1 cellular context compared by ENCODE assay signal in the genomic region with DNA sequence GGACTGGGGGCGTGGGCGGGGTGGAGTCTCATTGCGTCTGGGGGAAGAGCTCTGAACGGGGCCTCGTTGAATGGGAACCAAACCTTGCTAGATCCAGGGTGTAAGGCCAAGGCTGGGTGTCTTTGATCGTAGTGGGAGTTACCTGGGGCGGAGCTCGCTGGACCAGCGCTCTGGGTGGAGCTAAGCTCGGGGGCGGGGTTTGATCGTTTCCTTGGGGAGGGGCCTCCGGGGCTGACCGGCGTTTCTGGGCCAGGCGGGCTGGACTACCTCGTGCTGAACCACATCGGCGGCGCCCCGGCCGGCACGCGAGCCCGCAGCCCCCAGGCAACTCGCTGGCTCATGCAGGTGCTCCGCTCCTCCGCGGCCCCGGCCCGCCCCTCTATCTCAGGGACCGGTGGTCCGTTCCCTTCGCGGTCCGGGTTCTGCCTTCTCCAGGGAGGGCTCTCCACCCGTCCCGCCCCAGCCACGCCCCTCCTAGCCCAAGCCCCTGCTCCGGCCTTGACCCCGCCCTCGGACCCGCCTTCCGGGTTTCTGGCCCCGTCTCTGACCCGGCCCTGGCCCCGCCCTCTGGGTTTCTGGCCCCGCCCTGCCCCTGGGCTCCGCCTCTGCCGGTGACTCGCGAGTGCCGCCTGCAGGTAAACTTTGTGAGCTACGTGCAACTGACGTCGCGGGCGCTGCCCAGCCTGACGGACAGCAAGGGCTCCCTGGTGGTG.
TF ChIP-seq lines count a peak whose summit lies in the region.

No MANE protein-coding gene starts in this region.

TF ChIP-seq in HepG2, 621 proteins besides CTCF, POLR2A, EP300 and RAD21 (continued from another document and continues in another):
- TF ChIP-seq ZNF10 (CRISPR knock-in tag; IDR thresholded peaks at IDR 0.05; ENCODE audit: borderline replicate concordance, low read depth) (no peak), POGZ (CRISPR knock-in tag; IDR thresholded peaks at IDR 0.05) (peak; percentile 31; the same call in 1 of the 2 replicates), HDAC1 (CRISPR knock-in tag; IDR thresholded peaks at IDR 0.05) (peak; percentile 34; the same call in 1 of the 2 replicates), ZNF713 (CRISPR knock-in tag; IDR thresholded peaks at IDR 0.05) (peak; percentile 39; the same call in 1 of the 2 replicates), MEIS2 (CRISPR knock-in tag; IDR thresholded peaks at IDR 0.05) (0 out of 2 replicates have a peak, but pooled peaks have one; percentile 24), BHLHE40 (IDR thresholded peaks at IDR 0.05; ENCODE audit: low read length) (peak; percentile 51; the same call in 1 of the 2 replicates), ZNF598 (CRISPR knock-in tag; IDR thresholded peaks at IDR 0.05; ENCODE audit: borderline replicate concordance) (no peak), MIER3 (CRISPR knock-in tag; IDR thresholded peaks at IDR 0.05; ENCODE audit: borderline replicate concordance) (peak; percentile 67; the same call in 1 of the 2 replicates), XRCC5 (optimal IDR thresholded peaks at IDR 0.05; ENCODE audit: low read length) (peak; percentile 75), ZNF260 (CRISPR knock-in tag; IDR thresholded peaks at IDR 0.05; ENCODE audit: borderline replicate concordance, low read depth) (no peak), YY1 (IDR thresholded peaks at IDR 0.05; ENCODE audit: insufficient read depth, insufficient replicate concordance, low read depth, low read length) (peak; percentile 45), SP1 (IDR thresholded peaks at IDR 0.05) (no peak), SP1 (CRISPR knock-in tag; IDR thresholded peaks at IDR 0.05) (peak; percentile 85), LCORL (IDR thresholded peaks at IDR 0.05) (no peak), LCORL (CRISPR knock-in tag; IDR thresholded peaks at IDR 0.05) (peak; percentile 59), ZBTB38 (CRISPR knock-in tag; IDR thresholded peaks at IDR 0.05) (peak; percentile 94; the same call in 1 of the 2 replicates), SNAI1 (CRISPR knock-in tag; IDR thresholded peaks at IDR 0.05; ENCODE audit: borderline replicate concordance) (peak; percentile 86; the same call in 1 of the 2 replicates), ZNF777 (CRISPR knock-in tag; IDR thresholded peaks at IDR 0.05) (peak; percentile 91), GABPB1 (CRISPR knock-in tag; IDR thresholded peaks at IDR 0.05) (peak; percentile 76), DR1 (CRISPR knock-in tag; IDR thresholded peaks at IDR 0.05) (peak; percentile 26; the same call in 1 of the 2 replicates), ZNF468 (CRISPR knock-in tag; IDR thresholded peaks at IDR 0.05) (no peak), SOX6 (IDR thresholded peaks at IDR 0.05) (no peak), SOX6 (CRISPR knock-in tag; IDR thresholded peaks at IDR 0.05) (peak; percentile 38; the same call in 1 of the 2 replicates), KAT8 (CRISPR knock-in tag; IDR thresholded peaks at IDR 0.05) (peak; percentile 13; the same call in 1 of the 2 replicates), CREM (IDR thresholded peaks at IDR 0.05) (peak; percentile 50), CREM (CRISPR knock-in tag; IDR thresholded peaks at IDR 0.05) (peak; percentile 66), KDM3A (CRISPR knock-in tag; IDR thresholded peaks at IDR 0.05; ENCODE audit: low read depth) (peak; percentile 67; the same call in 1 of the 2 replicates), NR2F1 (CRISPR knock-in tag; IDR thresholded peaks at IDR 0.05) (peak in 1 of 2 experiments; percentile 77; a peak in 2 of 4 replicates), CC2D1A (CRISPR knock-in tag; IDR thresholded peaks at IDR 0.05) (no peak)
- TF ChIP-seq, protein P1, sequence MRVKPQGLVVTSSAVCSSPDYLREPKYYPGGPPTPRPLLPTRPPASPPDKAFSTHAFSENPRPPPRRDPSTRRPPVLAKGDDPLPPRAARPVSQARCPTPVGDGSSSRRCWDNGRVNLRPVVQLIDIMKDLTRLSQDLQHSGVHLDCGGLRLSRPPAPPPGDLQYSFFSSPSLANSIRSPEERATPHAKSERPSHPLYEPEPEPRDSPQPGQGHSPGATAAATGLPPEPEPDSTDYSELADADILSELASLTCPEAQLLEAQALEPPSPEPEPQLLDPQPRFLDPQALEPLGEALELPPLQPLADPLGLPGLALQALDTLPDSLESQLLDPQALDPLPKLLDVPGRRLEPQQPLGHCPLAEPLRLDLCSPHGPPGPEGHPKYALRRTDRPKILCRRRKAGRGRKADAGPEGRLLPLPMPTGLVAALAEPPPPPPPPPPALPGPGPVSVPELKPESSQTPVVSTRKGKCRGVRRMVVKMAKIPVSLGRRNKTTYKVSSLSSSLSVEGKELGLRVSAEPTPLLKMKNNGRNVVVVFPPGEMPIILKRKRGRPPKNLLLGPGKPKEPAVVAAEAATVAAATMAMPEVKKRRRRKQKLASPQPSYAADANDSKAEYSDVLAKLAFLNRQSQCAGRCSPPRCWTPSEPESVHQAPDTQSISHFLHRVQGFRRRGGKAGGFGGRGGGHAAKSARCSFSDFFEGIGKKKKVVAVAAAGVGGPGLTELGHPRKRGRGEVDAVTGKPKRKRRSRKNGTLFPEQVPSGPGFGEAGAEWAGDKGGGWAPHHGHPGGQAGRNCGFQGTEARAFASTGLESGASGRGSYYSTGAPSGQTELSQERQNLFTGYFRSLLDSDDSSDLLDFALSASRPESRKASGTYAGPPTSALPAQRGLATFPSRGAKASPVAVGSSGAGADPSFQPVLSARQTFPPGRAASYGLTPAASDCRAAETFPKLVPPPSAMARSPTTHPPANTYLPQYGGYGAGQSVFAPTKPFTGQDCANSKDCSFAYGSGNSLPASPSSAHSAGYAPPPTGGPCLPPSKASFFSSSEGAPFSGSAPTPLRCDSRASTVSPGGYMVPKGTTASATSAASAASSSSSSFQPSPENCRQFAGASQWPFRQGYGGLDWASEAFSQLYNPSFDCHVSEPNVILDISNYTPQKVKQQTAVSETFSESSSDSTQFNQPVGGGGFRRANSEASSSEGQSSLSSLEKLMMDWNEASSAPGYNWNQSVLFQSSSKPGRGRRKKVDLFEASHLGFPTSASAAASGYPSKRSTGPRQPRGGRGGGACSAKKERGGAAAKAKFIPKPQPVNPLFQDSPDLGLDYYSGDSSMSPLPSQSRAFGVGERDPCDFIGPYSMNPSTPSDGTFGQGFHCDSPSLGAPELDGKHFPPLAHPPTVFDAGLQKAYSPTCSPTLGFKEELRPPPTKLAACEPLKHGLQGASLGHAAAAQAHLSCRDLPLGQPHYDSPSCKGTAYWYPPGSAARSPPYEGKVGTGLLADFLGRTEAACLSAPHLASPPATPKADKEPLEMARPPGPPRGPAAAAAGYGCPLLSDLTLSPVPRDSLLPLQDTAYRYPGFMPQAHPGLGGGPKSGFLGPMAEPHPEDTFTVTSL (CRISPR knock-in tag; IDR thresholded peaks at IDR 0.05; ENCODE audit: borderline replicate concordance): 0 out of 2 replicates have a peak, but pooled peaks have one; percentile 37
- TF ChIP-seq, protein P2, sequence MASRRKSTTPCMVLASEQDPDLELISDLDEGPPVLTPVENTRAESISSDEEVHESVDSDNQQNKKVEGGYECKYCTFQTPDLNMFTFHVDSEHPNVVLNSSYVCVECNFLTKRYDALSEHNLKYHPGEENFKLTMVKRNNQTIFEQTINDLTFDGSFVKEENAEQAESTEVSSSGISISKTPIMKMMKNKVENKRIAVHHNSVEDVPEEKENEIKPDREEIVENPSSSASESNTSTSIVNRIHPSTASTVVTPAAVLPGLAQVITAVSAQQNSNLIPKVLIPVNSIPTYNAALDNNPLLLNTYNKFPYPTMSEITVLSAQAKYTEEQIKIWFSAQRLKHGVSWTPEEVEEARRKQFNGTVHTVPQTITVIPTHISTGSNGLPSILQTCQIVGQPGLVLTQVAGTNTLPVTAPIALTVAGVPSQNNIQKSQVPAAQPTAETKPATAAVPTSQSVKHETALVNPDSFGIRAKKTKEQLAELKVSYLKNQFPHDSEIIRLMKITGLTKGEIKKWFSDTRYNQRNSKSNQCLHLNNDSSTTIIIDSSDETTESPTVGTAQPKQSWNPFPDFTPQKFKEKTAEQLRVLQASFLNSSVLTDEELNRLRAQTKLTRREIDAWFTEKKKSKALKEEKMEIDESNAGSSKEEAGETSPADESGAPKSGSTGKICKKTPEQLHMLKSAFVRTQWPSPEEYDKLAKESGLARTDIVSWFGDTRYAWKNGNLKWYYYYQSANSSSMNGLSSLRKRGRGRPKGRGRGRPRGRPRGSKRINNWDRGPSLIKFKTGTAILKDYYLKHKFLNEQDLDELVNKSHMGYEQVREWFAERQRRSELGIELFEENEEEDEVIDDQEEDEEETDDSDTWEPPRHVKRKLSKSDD (CRISPR knock-in tag; IDR thresholded peaks at IDR 0.05; ENCODE audit: low read depth): 0 out of 2 replicates have a peak, but pooled peaks have one; percentile 8
- TF ChIP-seq, protein P3, sequence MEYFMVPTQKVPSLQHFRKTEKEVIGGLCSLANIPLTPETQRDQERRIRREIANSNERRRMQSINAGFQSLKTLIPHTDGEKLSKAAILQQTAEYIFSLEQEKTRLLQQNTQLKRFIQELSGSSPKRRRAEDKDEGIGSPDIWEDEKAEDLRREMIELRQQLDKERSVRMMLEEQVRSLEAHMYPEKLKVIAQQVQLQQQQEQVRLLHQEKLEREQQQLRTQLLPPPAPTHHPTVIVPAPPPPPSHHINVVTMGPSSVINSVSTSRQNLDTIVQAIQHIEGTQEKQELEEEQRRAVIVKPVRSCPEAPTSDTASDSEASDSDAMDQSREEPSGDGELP (IDR thresholded peaks at IDR 0.05; ENCODE audit: borderline replicate concordance, low read depth): 0 out of 2 replicates have a peak, but pooled peaks have one; percentile 4
- TF ChIP-seq, protein P4, sequence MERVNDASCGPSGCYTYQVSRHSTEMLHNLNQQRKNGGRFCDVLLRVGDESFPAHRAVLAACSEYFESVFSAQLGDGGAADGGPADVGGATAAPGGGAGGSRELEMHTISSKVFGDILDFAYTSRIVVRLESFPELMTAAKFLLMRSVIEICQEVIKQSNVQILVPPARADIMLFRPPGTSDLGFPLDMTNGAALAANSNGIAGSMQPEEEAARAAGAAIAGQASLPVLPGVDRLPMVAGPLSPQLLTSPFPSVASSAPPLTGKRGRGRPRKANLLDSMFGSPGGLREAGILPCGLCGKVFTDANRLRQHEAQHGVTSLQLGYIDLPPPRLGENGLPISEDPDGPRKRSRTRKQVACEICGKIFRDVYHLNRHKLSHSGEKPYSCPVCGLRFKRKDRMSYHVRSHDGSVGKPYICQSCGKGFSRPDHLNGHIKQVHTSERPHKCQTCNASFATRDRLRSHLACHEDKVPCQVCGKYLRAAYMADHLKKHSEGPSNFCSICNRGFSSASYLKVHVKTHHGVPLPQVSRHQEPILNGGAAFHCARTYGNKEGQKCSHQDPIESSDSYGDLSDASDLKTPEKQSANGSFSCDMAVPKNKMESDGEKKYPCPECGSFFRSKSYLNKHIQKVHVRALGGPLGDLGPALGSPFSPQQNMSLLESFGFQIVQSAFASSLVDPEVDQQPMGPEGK (CRISPR knock-in tag; IDR thresholded peaks at IDR 0.05): peak; percentile 53; the same call in 1 of the 2 replicates
- TF ChIP-seq, protein P5, sequence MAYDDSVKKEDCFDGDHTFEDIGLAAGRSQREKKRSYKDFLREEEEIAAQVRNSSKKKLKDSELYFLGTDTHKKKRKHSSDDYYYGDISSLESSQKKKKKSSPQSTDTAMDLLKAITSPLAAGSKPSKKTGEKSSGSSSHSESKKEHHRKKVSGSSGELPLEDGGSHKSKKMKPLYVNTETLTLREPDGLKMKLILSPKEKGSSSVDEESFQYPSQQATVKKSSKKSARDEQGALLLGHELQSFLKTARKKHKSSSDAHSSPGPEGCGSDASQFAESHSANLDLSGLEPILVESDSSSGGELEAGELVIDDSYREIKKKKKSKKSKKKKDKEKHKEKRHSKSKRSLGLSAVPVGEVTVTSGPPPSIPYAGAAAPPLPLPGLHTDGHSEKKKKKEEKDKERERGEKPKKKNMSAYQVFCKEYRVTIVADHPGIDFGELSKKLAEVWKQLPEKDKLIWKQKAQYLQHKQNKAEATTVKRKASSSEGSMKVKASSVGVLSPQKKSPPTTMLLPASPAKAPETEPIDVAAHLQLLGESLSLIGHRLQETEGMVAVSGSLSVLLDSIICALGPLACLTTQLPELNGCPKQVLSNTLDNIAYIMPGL (CRISPR knock-in tag; IDR thresholded peaks at IDR 0.05; ENCODE audit: borderline replicate concordance in 1 of 2, low read depth in 1 of 2): peak; percentile 78 to 85
- TF ChIP-seq, protein P6, sequence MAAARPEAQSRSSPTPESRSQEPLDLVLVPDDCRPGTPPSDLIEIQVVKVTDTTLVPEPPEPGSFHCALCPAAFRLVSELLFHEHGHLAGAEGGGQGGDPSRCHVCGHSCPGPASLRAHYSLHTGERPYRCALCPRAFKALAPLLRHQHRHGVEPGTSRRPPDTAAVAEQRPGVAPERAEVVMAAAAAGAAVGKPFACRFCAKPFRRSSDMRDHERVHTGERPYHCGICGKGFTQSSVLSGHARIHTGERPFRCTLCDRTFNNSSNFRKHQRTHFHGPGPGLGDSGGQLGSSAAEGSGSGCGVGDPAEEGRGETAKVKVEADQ (CRISPR knock-in tag; IDR thresholded peaks at IDR 0.05; ENCODE audit: borderline replicate concordance): 0 out of 2 replicates have a peak, but pooled peaks have one; percentile 12
- TF ChIP-seq, protein P7, sequence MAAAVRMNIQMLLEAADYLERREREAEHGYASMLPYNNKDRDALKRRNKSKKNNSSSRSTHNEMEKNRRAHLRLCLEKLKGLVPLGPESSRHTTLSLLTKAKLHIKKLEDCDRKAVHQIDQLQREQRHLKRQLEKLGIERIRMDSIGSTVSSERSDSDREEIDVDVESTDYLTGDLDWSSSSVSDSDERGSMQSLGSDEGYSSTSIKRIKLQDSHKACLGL (CRISPR knock-in tag; IDR thresholded peaks at IDR 0.05): peak; percentile 79
- TF ChIP-seq, protein P8, sequence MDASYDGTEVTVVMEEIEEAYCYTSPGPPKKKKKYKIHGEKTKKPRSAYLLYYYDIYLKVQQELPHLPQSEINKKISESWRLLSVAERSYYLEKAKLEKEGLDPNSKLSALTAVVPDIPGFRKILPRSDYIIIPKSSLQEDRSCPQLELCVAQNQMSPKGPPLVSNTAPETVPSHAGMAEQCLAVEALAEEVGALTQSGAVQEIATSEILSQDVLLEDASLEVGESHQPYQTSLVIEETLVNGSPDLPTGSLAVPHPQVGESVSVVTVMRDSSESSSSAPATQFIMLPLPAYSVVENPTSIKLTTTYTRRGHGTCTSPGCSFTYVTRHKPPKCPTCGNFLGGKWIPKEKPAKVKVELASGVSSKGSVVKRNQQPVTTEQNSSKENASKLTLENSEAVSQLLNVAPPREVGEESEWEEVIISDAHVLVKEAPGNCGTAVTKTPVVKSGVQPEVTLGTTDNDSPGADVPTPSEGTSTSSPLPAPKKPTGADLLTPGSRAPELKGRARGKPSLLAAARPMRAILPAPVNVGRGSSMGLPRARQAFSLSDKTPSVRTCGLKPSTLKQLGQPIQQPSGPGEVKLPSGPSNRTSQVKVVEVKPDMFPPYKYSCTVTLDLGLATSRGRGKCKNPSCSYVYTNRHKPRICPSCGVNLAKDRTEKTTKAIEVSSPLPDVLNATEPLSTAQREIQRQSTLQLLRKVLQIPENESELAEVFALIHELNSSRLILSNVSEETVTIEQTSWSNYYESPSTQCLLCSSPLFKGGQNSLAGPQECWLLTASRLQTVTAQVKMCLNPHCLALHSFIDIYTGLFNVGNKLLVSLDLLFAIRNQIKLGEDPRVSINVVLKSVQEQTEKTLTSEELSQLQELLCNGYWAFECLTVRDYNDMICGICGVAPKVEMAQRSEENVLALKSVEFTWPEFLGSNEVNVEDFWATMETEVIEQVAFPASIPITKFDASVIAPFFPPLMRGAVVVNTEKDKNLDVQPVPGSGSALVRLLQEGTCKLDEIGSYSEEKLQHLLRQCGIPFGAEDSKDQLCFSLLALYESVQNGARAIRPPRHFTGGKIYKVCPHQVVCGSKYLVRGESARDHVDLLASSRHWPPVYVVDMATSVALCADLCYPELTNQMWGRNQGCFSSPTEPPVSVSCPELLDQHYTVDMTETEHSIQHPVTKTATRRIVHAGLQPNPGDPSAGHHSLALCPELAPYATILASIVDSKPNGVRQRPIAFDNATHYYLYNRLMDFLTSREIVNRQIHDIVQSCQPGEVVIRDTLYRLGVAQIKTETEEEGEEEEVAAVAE (CRISPR knock-in tag; IDR thresholded peaks at IDR 0.05; ENCODE audit: borderline replicate concordance): no peak; the same call in 1 of the 2 replicates
